ENCODE assay signal across 9 cellular contexts in genomic region chr10:112307631-112308502, GRCh38. TPM values are rescaled to one million over a fixed set of nuclear protein-coding genes. Genes with fewer than 3 reads are reported as not detected.
DNase-seq lines count a peak whose midpoint lies in the region; TF ChIP-seq lines count a peak whose summit lies in the region.
"Had no signal": no experiment of that assay in that cellular context is flagged by ENCODE, and none has a peak within 500 bp of the region (broad histone marks: within the 10 kb centered on the region; RNA-seq: fewer than 3 reads in every experiment).

No MANE protein-coding gene starts in this region.

- no peaks in the 10 kb centered on the region for H3K9me3 ChIP-seq in hepatocyte (ENCODE audit: low read depth)

- POLR2A ChIA-PET in HEK293T (lab: Yijun Ruan, JAX): no interaction called here

- H3K36me3 ChIP-seq in hepatocyte (replicated peaks; ENCODE audit: insufficient read depth, low read depth): no peaks in the 10 kb centered on the region

- TF ChIP-seq CTCF in hepatocyte (IDR thresholded peaks at IDR 0.05; ENCODE audit: poor library complexity): peak; percentile 57

- no peaks in the 10 kb centered on the region for H3K79me2 ChIP-seq in hepatocyte

- H3K4me3 ChIP-seq in hepatocyte: no peak overlapping the region

- DNase-seq in activated T-cell treated with anti-CD3 and anti-CD28 coated beads for 24 hours (ENCODE audit: low read depth) (peak; percentile 2), activated T-cell treated with anti-CD3 and anti-CD28 coated beads for 4 hours (no peak), HEK293T (ENCODE audit: extremely low spot score) (peak; percentile 74), NOMO-1 treated with DMSO at 0.1 percent for 48 hours (lab: John Stamatoyannopoulos, UW; ENCODE audit: unreplicated experiment) (peak; percentile 53), amygdala (lab: John Stamatoyannopoulos, UW) (peak in 29 of 56 donors; percentile 2 to 58 (median 15)), hepatocyte (ENCODE audit: low spot score) (peak; percentile 72), GF-D8 (lab: John Stamatoyannopoulos, UW) (no peak)
- DNase-seq in stimulated activated CD4-positive, alpha-beta T cell treated with anti-CD3 and anti-CD28 coated beads, Interleukin-2, amount 100 ng/mL, for 24 hours: peak; percentile 24 to 39

- peak overlapping the region; percentile 26 for H3K4me2 ChIP-seq in hepatocyte

- no peaks in the 10 kb centered on the region for H3K27me3 ChIP-seq in hepatocyte

- no peak overlapping the region for H2AFZ ChIP-seq in hepatocyte

- 8% methylated on average over 6 of the region's 6 CpGs for WGBS in hepatocyte (ENCODE audit: low lambda C conversion rate, missing lambda C conversion rate)

- peaks cover 13% of the 10 kb centered on the region for H3K4me1 ChIP-seq in hepatocyte (ENCODE audit: insufficient read depth)

- CTCF ChIA-PET in HEK293T (lab: Yijun Ruan, JAX): interaction anchor here (0.6 to 1.1 kb wide), 6 partner anchors 9 to 192 kb away, joined by 3 read pairs; no protein-coding TSS in a partner anchor

- no peaks in the 10 kb centered on the region for H4K20me1 ChIP-seq in hepatocyte (ENCODE audit: insufficient read depth, poor library complexity, severe bottlenecking)

- no peaks in the 10 kb centered on the region for H3K9me2 ChIP-seq in hepatocyte (replicated peaks; ENCODE audit: insufficient read depth)

- peak overlapping the region; percentile 10 for H3K27ac ChIP-seq in hepatocyte

TF ChIP-seq in HEK293T, 16 proteins besides CTCF, POLR2A, EP300 and RAD21:
- TF ChIP-seq SUZ12 (IDR thresholded peaks at IDR 0.05) (no peak), CTBP1 (IDR thresholded peaks at IDR 0.05; ENCODE audit: borderline replicate concordance) (no peak), SP1 (IDR thresholded peaks at IDR 0.05) (no peak), PKNOX1 (IDR thresholded peaks at IDR 0.05) (no peak), NFRKB (IDR thresholded peaks at IDR 0.05) (no peak), ZNF384 (IDR thresholded peaks at IDR 0.05) (no peak), BHLHE40 (IDR thresholded peaks at IDR 0.05; ENCODE audit: borderline replicate concordance) (no peak), LEF1 (IDR thresholded peaks at IDR 0.05; ENCODE audit: borderline replicate concordance) (no peak), TARDBP (IDR thresholded peaks at IDR 0.05) (no peak), FOXK2 (IDR thresholded peaks at IDR 0.05) (no peak), HDGF (IDR thresholded peaks at IDR 0.05; ENCODE audit: borderline replicate concordance) (no peak), FOXA1 (IDR thresholded peaks at IDR 0.05) (no peak), L3MBTL2 (conservative IDR thresholded peaks at IDR 0.05) (no peak), FOXM1 (IDR thresholded peaks at IDR 0.05; ENCODE audit: borderline replicate concordance) (no peak), ELF4 (IDR thresholded peaks at IDR 0.05) (no peak), ARNT (IDR thresholded peaks at IDR 0.05) (no peak)

RNA-seq across cellular contexts. Expression of gene TECTB, which starts 24.7 kb away (rescaled TPM):
- 0.08 and 0.10 TPM in 2 replicates for total RNA-seq in hepatocyte
- polyA plus RNA-seq in hepatocyte: not detected in 2 replicates
- polyA plus RNA-seq: esophagus had no signal

Comparison
In these comparisons a context has a peak if more than half of its experiments do, and no peak if none do; other contexts are left out.
1. DNase-seq: peak in activated T-cell treated with anti-CD3 and anti-CD28 coated beads for 24 hours (single experiment), HEK293T (single experiment), NOMO-1 treated with DMSO at 0.1 percent for 48 hours (single experiment), amygdala (29 of 56), hepatocyte (single experiment) and stimulated activated CD4-positive, alpha-beta T cell treated with anti-CD3 and anti-CD28 coated beads, Interleukin-2, amount 100 ng/mL, for 24 hours (2 of 2); none in activated T-cell treated with anti-CD3 and anti-CD28 coated beads for 4 hours (single experiment) and GF-D8 (single experiment).